32 cellular contexts compared by ENCODE assay signal in genomic region chr22:28187612-28188011, GRCh38.
"Had no signal": no experiment of that assay in that cellular context is flagged by ENCODE, and none has a peak within 500 bp of the region (broad histone marks: within the 10 kb centered on the region; RNA-seq: fewer than 3 reads in every experiment).

No MANE protein-coding gene starts in this region.

- H3K4me1 ChIP-seq: transverse colon had no signal

- H3K27me3 ChIP-seq: adrenal gland, body of pancreas, esophagus squamous epithelium, ovary, right lobe of liver, stomach, transverse colon had no signal

- H3K36me3 ChIP-seq: adrenal gland, esophagus squamous epithelium, ovary, right lobe of liver, stomach, transverse colon had no signal

- DNase-seq: activated CD4-positive, alpha-beta memory T cell treated with anti-CD3 and anti-CD28 coated beads for 36 hours; activated CD4-positive, alpha-beta T cell treated with anti-CD3 and anti-CD28 coated beads, Interleukin-2, amount 10 ng/mL, durations not matched to agents 24 days and 14 days; activated CD8-positive, alpha-beta memory T cell treated with anti-CD3 and anti-CD28 coated beads, Interleukin-2, amount 50 U/mL, for 4 hours; activated effector memory CD4-positive, alpha-beta T cell treated with anti-CD3 and anti-CD28 coated beads, Interleukin-2, amount 50 U/mL, for 16 hours; activated naive CD4-positive, alpha-beta T cell treated with anti-CD3 and anti-CD28 coated beads for 36 hours; activated naive CD8-positive, alpha-beta T cell treated with anti-CD3 and anti-CD28 coated beads for 36 hours; activated T-cell treated with anti-CD3 and anti-CD28 coated beads, Interleukin-2, amount 50 U/mL, for 1 hour; adrenal gland; aorta; body of pancreas; dermis blood vessel endothelial cell; effector CD4-positive, alpha-beta T cell; esophagus squamous epithelium; foreskin melanocyte; islet precursor cell; left cardiac atrium; left ventricle myocardium superior; naive B cell; nephron progenitor cell; ovary; right lobe of liver; stimulated activated CD4-positive, alpha-beta T cell treated with anti-CD3 and anti-CD28 coated beads, Interleukin-1b, Interleukin-23, amount 100 ng/mL, for 48 hours; stimulated activated CD4-positive, alpha-beta T cell treated with anti-CD3 and anti-CD28 coated beads, Interleukin-4, amount 100 ng/mL, for 4 hours; stimulated activated CD8-positive, alpha-beta memory T cell treated with anti-CD3 and anti-CD28 coated beads, Interleukin-4, amount 100 ng/mL, for 48 hours; stimulated activated naive B cell treated with anti-CD40 and anti-IgM and Interleukin-4, amounts not matched to agents 10 μg/mL and 1 μg/mL and 100 μg/mL, for 72 hours; stomach; transverse colon had no signal

- H3K27ac ChIP-seq: adrenal gland, body of pancreas, epithelial cell of prostate, esophagus squamous epithelium, ovary, right lobe of liver, skin epidermis, stomach, transverse colon had no signal

- H3K9me3 ChIP-seq: adrenal gland, body of pancreas, esophagus squamous epithelium, ovary, right lobe of liver, stomach, transverse colon had no signal

- H3K4me3 ChIP-seq: adrenal gland, body of pancreas, esophagus squamous epithelium, ovary, right lobe of liver, skin epidermis, stomach, transverse colon had no signal

- ATAC-seq: activated CD4-positive, CD25-positive, alpha-beta regulatory T cell treated with anti-CD3 and anti-CD28 coated beads, Interleukin-2, amount 50 U/mL, for 24 hours; body of pancreas; left cardiac atrium; stimulated activated naive B cell treated with anti-CD40 and anti-IgM and Interleukin-4, amounts not matched to agents 10 μg/mL and 1 μg/mL and 100 μg/mL, for 72 hours had no signal

- FAIRE-seq: colon, endometrium had no signal
